In the genomic region with DNA sequence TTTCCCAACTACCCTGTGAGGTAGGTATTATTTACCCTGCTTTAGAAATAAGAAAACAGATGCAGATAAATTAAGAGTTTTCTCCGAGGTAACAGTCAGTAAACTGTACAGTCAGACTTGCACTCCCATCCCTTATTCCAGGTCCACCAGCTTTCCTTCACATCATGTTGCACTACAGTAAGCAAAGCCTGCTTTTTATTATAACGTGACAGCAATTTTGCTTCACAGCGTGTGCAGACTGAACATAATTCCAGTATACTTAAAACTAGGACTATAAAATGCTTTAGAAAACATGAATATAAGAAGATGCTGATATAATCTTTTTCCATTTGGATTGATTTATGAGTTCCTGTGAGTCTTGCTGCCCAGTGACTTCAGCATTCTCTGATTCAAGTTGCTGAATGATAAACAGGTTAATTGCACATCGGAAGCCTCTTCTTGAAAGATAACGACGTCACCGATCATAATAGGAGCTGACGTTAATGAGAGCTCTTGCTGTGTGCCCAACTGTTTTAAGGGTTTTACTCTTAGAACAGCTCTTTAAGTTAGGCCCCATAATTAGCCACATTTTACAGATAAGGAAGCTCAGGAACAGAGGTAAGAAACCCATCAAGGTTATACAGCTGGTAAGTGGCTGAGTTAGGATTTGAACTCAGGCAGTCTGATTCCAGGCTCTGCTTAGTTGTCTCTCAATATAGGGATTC, we compare ENCODE assay signal across 1 cellular context.
TF ChIP-seq lines count a peak whose summit lies in the region.

No MANE protein-coding gene starts in this region.

TF ChIP-seq in K562, 482 proteins besides CTCF, POLR2A, EP300 and RAD21 (continues in another document):
- TF ChIP-seq NR2F6 (CRISPR knock-in tag; IDR thresholded peaks at IDR 0.05) (no peak), SIX5 (IDR thresholded peaks at IDR 0.05; ENCODE audit: borderline replicate concordance in 1 of 2, insufficient read depth in 1 of 2, low read depth in 1 of 2, low read length in 2 of 2) (no peak), BHLHE40 (IDR thresholded peaks at IDR 0.05; ENCODE audit: low read length) (peak; percentile 7; the same call in 1 of the 2 replicates), PTTG1 (tag; IDR thresholded peaks at IDR 0.05; ENCODE audit: low read depth) (no peak), KDM1A (IDR thresholded peaks at IDR 0.05) (peak; percentile 91 to 93), CHD4 (IDR thresholded peaks at IDR 0.05; ENCODE audit: insufficient read depth, insufficient replicate concordance, low read depth, low read length, poor library complexity, severe bottlenecking) (no peak), ZEB2 (IDR thresholded peaks at IDR 0.05) (no peak; the same call in 1 of the 2 replicates), ERF (CRISPR knock-in tag; IDR thresholded peaks at IDR 0.05) (no peak), CHD2 (IDR thresholded peaks at IDR 0.05; ENCODE audit: low read depth, low read length) (no peak), SMARCC2 (IDR thresholded peaks at IDR 0.05; ENCODE audit: low read depth) (no peak; the same call in 1 of the 2 replicates), JUN (IDR thresholded peaks at IDR 0.05; ENCODE audit: borderline replicate concordance, low read depth, low read length) (peak; percentile 52; the same call in 1 of the 2 replicates), JUN (CRISPR knock-in tag; IDR thresholded peaks at IDR 0.05; ENCODE audit: borderline replicate concordance) (peak; percentile 67; the same call in 1 of the 2 replicates), SETDB1 (IDR thresholded peaks at IDR 0.05; ENCODE audit: low read length) (no peak), KAT8 (IDR thresholded peaks at IDR 0.05; ENCODE audit: low read depth) (no peak), GABPB2 (CRISPR knock-in tag; conservative IDR thresholded peaks at IDR 0.05) (no peak), SAFB2 (IDR thresholded peaks at IDR 0.05; ENCODE audit: borderline replicate concordance, low read depth, low read length, severe bottlenecking) (no peak), FOS (IDR thresholded peaks at IDR 0.05; ENCODE audit: extremely low read depth, insufficient read length) (no peak), ZNF263 (CRISPR knock-in tag; IDR thresholded peaks at IDR 0.05; ENCODE audit: borderline replicate concordance) (no peak), PML (IDR thresholded peaks at IDR 0.05; ENCODE audit: low read length) (0 out of 2 replicates have a peak, but pooled peaks have one; percentile 60), HDAC6 (IDR thresholded peaks at IDR 0.05; ENCODE audit: low read depth, low read length) (no peak), TCF3 (CRISPR knock-in tag; IDR thresholded peaks at IDR 0.05) (peak; percentile 70), TARDBP (IDR thresholded peaks at IDR 0.05) (no peak), ZSCAN32 (CRISPR knock-in tag; IDR thresholded peaks at IDR 0.05) (no peak), ZNF212 (CRISPR knock-in tag; IDR thresholded peaks at IDR 0.05) (no peak), ZNF184 (CRISPR knock-in tag; IDR thresholded peaks at IDR 0.05) (no peak), SMARCE1 (IDR thresholded peaks at IDR 0.05) (peak; percentile 52; the same call in 1 of the 2 replicates), HMGN3 (IDR thresholded peaks at IDR 0.05; ENCODE audit: borderline replicate concordance, extremely low read depth, insufficient read length, low read depth, low read length) (no peak)
- TF ChIP-seq, protein P1, sequence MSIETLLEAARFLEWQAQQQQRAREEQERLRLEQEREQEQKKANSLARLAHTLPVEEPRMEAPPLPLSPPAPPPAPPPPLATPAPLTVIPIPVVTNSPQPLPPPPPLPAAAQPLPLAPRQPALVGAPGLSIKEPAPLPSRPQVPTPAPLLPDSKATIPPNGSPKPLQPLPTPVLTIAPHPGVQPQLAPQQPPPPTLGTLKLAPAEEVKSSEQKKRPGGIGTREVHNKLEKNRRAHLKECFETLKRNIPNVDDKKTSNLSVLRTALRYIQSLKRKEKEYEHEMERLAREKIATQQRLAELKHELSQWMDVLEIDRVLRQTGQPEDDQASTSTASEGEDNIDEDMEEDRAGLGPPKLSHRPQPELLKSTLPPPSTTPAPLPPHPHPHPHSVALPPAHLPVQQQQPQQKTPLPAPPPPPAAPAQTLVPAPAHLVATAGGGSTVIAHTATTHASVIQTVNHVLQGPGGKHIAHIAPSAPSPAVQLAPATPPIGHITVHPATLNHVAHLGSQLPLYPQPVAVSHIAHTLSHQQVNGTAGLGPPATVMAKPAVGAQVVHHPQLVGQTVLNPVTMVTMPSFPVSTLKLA (conservative IDR thresholded peaks at IDR 0.05) = peak in 1 of 2 experiments; percentile 0; a peak in 1 of 4 replicates
- TF ChIP-seq, protein P2, sequence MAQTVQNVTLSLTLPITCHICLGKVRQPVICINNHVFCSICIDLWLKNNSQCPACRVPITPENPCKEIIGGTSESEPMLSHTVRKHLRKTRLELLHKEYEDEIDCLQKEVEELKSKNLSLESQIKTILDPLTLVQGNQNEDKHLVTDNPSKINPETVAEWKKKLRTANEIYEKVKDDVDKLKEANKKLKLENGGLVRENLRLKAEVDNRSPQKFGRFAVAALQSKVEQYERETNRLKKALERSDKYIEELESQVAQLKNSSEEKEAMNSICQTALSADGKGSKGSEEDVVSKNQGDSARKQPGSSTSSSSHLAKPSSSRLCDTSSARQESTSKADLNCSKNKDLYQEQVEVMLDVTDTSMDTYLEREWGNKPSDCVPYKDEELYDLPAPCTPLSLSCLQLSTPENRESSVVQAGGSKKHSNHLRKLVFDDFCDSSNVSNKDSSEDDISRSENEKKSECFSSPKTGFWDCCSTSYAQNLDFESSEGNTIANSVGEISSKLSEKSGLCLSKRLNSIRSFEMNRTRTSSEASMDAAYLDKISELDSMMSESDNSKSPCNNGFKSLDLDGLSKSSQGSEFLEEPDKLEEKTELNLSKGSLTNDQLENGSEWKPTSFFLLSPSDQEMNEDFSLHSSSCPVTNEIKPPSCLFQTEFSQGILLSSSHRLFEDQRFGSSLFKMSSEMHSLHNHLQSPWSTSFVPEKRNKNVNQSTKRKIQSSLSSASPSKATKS (CRISPR knock-in tag; IDR thresholded peaks at IDR 0.05) = no peak
- TF ChIP-seq, protein P3, sequence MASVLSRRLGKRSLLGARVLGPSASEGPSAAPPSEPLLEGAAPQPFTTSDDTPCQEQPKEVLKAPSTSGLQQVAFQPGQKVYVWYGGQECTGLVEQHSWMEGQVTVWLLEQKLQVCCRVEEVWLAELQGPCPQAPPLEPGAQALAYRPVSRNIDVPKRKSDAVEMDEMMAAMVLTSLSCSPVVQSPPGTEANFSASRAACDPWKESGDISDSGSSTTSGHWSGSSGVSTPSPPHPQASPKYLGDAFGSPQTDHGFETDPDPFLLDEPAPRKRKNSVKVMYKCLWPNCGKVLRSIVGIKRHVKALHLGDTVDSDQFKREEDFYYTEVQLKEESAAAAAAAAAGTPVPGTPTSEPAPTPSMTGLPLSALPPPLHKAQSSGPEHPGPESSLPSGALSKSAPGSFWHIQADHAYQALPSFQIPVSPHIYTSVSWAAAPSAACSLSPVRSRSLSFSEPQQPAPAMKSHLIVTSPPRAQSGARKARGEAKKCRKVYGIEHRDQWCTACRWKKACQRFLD (CRISPR knock-in tag; IDR thresholded peaks at IDR 0.05) = no peak
- TF ChIP-seq, protein P4, sequence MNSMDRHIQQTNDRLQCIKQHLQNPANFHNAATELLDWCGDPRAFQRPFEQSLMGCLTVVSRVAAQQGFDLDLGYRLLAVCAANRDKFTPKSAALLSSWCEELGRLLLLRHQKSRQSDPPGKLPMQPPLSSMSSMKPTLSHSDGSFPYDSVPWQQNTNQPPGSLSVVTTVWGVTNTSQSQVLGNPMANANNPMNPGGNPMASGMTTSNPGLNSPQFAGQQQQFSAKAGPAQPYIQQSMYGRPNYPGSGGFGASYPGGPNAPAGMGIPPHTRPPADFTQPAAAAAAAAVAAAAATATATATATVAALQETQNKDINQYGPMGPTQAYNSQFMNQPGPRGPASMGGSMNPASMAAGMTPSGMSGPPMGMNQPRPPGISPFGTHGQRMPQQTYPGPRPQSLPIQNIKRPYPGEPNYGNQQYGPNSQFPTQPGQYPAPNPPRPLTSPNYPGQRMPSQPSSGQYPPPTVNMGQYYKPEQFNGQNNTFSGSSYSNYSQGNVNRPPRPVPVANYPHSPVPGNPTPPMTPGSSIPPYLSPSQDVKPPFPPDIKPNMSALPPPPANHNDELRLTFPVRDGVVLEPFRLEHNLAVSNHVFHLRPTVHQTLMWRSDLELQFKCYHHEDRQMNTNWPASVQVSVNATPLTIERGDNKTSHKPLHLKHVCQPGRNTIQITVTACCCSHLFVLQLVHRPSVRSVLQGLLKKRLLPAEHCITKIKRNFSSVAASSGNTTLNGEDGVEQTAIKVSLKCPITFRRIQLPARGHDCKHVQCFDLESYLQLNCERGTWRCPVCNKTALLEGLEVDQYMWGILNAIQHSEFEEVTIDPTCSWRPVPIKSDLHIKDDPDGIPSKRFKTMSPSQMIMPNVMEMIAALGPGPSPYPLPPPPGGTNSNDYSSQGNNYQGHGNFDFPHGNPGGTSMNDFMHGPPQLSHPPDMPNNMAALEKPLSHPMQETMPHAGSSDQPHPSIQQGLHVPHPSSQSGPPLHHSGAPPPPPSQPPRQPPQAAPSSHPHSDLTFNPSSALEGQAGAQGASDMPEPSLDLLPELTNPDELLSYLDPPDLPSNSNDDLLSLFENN (IDR thresholded peaks at IDR 0.05; ENCODE audit: low read depth in 2 of 2, low read length in 2 of 2) = peak in 1 of 2 experiments; percentile 65; a peak in 1 of 4 replicates
- TF ChIP-seq, protein P5, sequence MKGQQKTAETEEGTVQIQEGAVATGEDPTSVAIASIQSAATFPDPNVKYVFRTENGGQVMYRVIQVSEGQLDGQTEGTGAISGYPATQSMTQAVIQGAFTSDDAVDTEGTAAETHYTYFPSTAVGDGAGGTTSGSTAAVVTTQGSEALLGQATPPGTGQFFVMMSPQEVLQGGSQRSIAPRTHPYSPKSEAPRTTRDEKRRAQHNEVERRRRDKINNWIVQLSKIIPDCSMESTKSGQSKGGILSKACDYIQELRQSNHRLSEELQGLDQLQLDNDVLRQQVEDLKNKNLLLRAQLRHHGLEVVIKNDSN (CRISPR knock-in tag; IDR thresholded peaks at IDR 0.05) = no peak
- TF ChIP-seq, protein P6, sequence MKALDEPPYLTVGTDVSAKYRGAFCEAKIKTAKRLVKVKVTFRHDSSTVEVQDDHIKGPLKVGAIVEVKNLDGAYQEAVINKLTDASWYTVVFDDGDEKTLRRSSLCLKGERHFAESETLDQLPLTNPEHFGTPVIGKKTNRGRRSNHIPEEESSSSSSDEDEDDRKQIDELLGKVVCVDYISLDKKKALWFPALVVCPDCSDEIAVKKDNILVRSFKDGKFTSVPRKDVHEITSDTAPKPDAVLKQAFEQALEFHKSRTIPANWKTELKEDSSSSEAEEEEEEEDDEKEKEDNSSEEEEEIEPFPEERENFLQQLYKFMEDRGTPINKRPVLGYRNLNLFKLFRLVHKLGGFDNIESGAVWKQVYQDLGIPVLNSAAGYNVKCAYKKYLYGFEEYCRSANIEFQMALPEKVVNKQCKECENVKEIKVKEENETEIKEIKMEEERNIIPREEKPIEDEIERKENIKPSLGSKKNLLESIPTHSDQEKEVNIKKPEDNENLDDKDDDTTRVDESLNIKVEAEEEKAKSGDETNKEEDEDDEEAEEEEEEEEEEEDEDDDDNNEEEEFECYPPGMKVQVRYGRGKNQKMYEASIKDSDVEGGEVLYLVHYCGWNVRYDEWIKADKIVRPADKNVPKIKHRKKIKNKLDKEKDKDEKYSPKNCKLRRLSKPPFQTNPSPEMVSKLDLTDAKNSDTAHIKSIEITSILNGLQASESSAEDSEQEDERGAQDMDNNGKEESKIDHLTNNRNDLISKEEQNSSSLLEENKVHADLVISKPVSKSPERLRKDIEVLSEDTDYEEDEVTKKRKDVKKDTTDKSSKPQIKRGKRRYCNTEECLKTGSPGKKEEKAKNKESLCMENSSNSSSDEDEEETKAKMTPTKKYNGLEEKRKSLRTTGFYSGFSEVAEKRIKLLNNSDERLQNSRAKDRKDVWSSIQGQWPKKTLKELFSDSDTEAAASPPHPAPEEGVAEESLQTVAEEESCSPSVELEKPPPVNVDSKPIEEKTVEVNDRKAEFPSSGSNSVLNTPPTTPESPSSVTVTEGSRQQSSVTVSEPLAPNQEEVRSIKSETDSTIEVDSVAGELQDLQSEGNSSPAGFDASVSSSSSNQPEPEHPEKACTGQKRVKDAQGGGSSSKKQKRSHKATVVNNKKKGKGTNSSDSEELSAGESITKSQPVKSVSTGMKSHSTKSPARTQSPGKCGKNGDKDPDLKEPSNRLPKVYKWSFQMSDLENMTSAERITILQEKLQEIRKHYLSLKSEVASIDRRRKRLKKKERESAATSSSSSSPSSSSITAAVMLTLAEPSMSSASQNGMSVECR (CRISPR knock-in tag; IDR thresholded peaks at IDR 0.05) = no peak
- TF ChIP-seq, protein P7, sequence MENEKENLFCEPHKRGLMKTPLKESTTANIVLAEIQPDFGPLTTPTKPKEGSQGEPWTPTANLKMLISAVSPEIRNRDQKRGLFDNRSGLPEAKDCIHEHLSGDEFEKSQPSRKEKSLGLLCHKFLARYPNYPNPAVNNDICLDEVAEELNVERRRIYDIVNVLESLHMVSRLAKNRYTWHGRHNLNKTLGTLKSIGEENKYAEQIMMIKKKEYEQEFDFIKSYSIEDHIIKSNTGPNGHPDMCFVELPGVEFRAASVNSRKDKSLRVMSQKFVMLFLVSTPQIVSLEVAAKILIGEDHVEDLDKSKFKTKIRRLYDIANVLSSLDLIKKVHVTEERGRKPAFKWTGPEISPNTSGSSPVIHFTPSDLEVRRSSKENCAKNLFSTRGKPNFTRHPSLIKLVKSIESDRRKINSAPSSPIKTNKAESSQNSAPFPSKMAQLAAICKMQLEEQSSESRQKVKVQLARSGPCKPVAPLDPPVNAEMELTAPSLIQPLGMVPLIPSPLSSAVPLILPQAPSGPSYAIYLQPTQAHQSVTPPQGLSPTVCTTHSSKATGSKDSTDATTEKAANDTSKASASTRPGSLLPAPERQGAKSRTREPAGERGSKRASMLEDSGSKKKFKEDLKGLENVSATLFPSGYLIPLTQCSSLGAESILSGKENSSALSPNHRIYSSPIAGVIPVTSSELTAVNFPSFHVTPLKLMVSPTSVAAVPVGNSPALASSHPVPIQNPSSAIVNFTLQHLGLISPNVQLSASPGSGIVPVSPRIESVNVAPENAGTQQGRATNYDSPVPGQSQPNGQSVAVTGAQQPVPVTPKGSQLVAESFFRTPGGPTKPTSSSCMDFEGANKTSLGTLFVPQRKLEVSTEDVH (IDR thresholded peaks at IDR 0.05; ENCODE audit: low read depth, partially characterized antibody) = no peak
- TF ChIP-seq, protein P8, sequence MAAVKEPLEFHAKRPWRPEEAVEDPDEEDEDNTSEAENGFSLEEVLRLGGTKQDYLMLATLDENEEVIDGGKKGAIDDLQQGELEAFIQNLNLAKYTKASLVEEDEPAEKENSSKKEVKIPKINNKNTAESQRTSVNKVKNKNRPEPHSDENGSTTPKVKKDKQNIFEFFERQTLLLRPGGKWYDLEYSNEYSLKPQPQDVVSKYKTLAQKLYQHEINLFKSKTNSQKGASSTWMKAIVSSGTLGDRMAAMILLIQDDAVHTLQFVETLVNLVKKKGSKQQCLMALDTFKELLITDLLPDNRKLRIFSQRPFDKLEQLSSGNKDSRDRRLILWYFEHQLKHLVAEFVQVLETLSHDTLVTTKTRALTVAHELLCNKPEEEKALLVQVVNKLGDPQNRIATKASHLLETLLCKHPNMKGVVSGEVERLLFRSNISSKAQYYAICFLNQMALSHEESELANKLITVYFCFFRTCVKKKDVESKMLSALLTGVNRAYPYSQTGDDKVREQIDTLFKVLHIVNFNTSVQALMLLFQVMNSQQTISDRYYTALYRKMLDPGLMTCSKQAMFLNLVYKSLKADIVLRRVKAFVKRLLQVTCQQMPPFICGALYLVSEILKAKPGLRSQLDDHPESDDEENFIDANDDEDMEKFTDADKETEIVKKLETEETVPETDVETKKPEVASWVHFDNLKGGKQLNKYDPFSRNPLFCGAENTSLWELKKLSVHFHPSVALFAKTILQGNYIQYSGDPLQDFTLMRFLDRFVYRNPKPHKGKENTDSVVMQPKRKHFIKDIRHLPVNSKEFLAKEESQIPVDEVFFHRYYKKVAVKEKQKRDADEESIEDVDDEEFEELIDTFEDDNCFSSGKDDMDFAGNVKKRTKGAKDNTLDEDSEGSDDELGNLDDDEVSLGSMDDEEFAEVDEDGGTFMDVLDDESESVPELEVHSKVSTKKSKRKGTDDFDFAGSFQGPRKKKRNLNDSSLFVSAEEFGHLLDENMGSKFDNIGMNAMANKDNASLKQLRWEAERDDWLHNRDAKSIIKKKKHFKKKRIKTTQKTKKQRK (IDR thresholded peaks at IDR 0.05; ENCODE audit: borderline replicate concordance, low read depth, low read length) = no peak
